8 cellular contexts compared by ENCODE assay signal in genomic region chr9:89319015-89319905, GRCh38. TPM values are rescaled to one million over a fixed set of nuclear protein-coding genes. Genes with fewer than 3 reads are reported as not detected.
DNase-seq lines count a peak whose midpoint lies in the region; ATAC-seq and TF ChIP-seq lines count a peak whose summit lies in the region.

No MANE protein-coding gene starts in this region.

- H3K9me3 ChIP-seq in PC-9 (ENCODE audit: insufficient read depth, low read depth), result no peaks in the 10 kb centered on the region
- H3K9me3 ChIP-seq in neutrophil, result no peaks in the 10 kb centered on the region

- TF ChIP-seq CTCF in GM12865 (IDR thresholded peaks at IDR 0.05; ENCODE audit: insufficient read depth, low read depth, low read length, missing control alignments), result no peak
- TF ChIP-seq CTCF in PC-9 (conservative IDR thresholded peaks at IDR 0.05), result no peak; the same call in 1 of the 2 replicates
- TF ChIP-seq CTCF in endothelial cell (IDR thresholded peaks at IDR 0.05; ENCODE audit: unreplicated experiment), result no peak
- no peak for TF ChIP-seq CTCF in neutrophil (IDR thresholded peaks at IDR 0.05)

- peaks cover 45% of the 10 kb centered on the region for H3K4me1 ChIP-seq in PC-9 (replicated peaks; ENCODE audit: insufficient read depth)
- peaks cover 28% of the 10 kb centered on the region in 2 experiments for H3K4me1 ChIP-seq in neutrophil (ENCODE audit: control insufficient read depth in 1 of 2, insufficient read depth in 1 of 2, low read depth in 1 of 2, low read length in 1 of 2)

- CTCF ChIA-PET in PC-9 (lab: Charles Lee), result interaction anchor here (0.6 to 1.8 kb wide), 2 partner anchors 229 to 272 kb away, joined by 3 to 6 read pairs; no protein-coding TSS in a partner anchor

- no peaks in the 10 kb centered on the region for H3K9me3 Mint-ChIP-seq in endothelial cell (ENCODE audit: unreplicated experiment)

- peaks cover 2% of the 10 kb centered on the region; the same call in 1 of the 2 replicates for H4K20me1 ChIP-seq in PC-9 (ENCODE audit: insufficient read depth)

- POLR2A ChIA-PET in PC-9 (lab: Charles Lee; ENCODE audit: unreplicated experiment), result interaction anchor here (0.7 kb wide), 1 partner anchor 10 kb away, joined by 5 read pairs; no protein-coding TSS in a partner anchor

- peaks cover 82% of the 10 kb centered on the region for H3K79me2 ChIP-seq in PC-9 (ENCODE audit: low read depth)

- H3K4me3 Mint-ChIP-seq in endothelial cell (ENCODE audit: unreplicated experiment), result peak overlapping the region; percentile 87

- H3K36me3 Mint-ChIP-seq in endothelial cell (ENCODE audit: low read depth, unreplicated experiment), result peaks cover 14% of the 10 kb centered on the region

- H3K27ac ChIP-seq in PC-9 (peak overlapping the region; percentile 93), neutrophil (peak overlapping the region; percentile 92)

- H3K27me3 Mint-ChIP-seq in endothelial cell (ENCODE audit: unreplicated experiment), result peaks cover 4% of the 10 kb centered on the region

- intact Hi-C loops in PC-9 (cut with micrococcal nuclease; ENCODE audit: unreplicated experiment), result loop anchor here (2.0 to 10.0 kb wide), 2 partner anchors 296 to 724 kb away; no protein-coding TSS in a partner anchor

- H3K4me1 Mint-ChIP-seq in endothelial cell (ENCODE audit: unreplicated experiment), result peaks cover 19% of the 10 kb centered on the region

- ATAC-seq in GM18861 (IDR thresholded peaks at IDR 0.05; ENCODE audit: unreplicated experiment), result no peak
- ATAC-seq in GM21367 (IDR thresholded peaks at IDR 0.05; ENCODE audit: unreplicated experiment), result no peak

- H3K27me3 ChIP-seq in PC-9 (ENCODE audit: insufficient read depth, low read depth) (no peaks in the 10 kb centered on the region), neutrophil (no peaks in the 10 kb centered on the region)

- H3K4me2 ChIP-seq in PC-9, result peak overlapping the region; percentile 92

- no peaks in the 10 kb centered on the region for H3K9me2 ChIP-seq in PC-9 (ENCODE audit: insufficient read depth)

- H3K4me3 ChIP-seq in GM12865 (ENCODE audit: low read depth, low read length) (peak overlapping the region; percentile 69), PC-9 (peak overlapping the region; percentile 72), neutrophil (ENCODE audit: low read depth in 1 of 2, low read length in 1 of 2) (peak overlapping the region; percentile 73 to 84)

- H3K27ac Mint-ChIP-seq in endothelial cell (ENCODE audit: unreplicated experiment), result peak overlapping the region; percentile 93

- BruUV-seq in PC-9 (replicated peaks; lab: Mats Ljungman, UMichigan), result TSS peak; percentile 5

- H2AFZ ChIP-seq in PC-9, result peak overlapping the region; percentile 54

- DNase-seq in GM12865 (ENCODE audit: low read depth) (no peak), PC-9 (no peak), endothelial cell (ENCODE audit: low spot score) (no peak), NCI-H226 (no peak), NCI-H2196 (lab: John Stamatoyannopoulos, UW; ENCODE audit: unreplicated experiment) (no peak)

- peaks cover 26% of the 10 kb centered on the region for H3K36me3 ChIP-seq in PC-9 (ENCODE audit: low read depth)
- peaks cover 7% of the 10 kb centered on the region for H3K36me3 ChIP-seq in neutrophil

- peaks cover 48% of the 10 kb centered on the region for H3F3A ChIP-seq in PC-9 (ENCODE audit: insufficient read depth, low read depth)

RNA-seq across cellular contexts. Expression of gene SECISBP2, which starts 1.0 kb away (rescaled TPM):
- total RNA-seq in PC-9 (2021) (33.3 and 41.4 TPM in 2 replicates), endothelial cell (ENCODE audit: unreplicated experiment) (41.3 TPM)

RNA-seq across cellular contexts. Expression of gene CKS2, which starts 8.3 kb away (rescaled TPM):
- total RNA-seq in PC-9 (2021) (138 and 260 TPM in 2 replicates), endothelial cell (ENCODE audit: unreplicated experiment) (49.2 TPM)
